9 cellular contexts compared by ENCODE assay signal in genomic region chr1:8560611-8561544, GRCh38.
DNase-seq lines count a peak whose midpoint lies in the region; ATAC-seq and TF ChIP-seq lines count a peak whose summit lies in the region.
"Had no signal": no experiment of that assay in that cellular context is flagged by ENCODE, and none has a peak within 500 bp of the region (broad histone marks: within the 10 kb centered on the region; RNA-seq: fewer than 3 reads in every experiment).

No MANE protein-coding gene starts in this region.

- H3K27me3 ChIP-seq in psoas muscle (ENCODE audit: insufficient read depth in 3 of 3, low read length in 2 of 3), result no peaks in the 10 kb centered on the region

- no peak overlapping the region for H3K27ac ChIP-seq in psoas muscle

- peaks cover 5% of the 10 kb centered on the region for H3K4me1 ChIP-seq in psoas muscle

- no peaks in the 10 kb centered on the region for H3K27me3 Mint-ChIP-seq in activated CD8-positive, alpha-beta T cell treated with anti-CD3 and anti-CD28 coated beads for 36 hours
- H3K27me3 Mint-ChIP-seq: activated naive CD4-positive, alpha-beta T cell treated with anti-CD3 and anti-CD28 coated beads, Interleukin-2, amount 50 U/mL, for 24 hours had no signal

- no peaks in the 10 kb centered on the region for H3K9me3 Mint-ChIP-seq in activated CD8-positive, alpha-beta T cell treated with anti-CD3 and anti-CD28 coated beads for 36 hours
- H3K9me3 Mint-ChIP-seq: activated naive CD4-positive, alpha-beta T cell treated with anti-CD3 and anti-CD28 coated beads, Interleukin-2, amount 50 U/mL, for 24 hours had no signal

- no peak overlapping the region for H3K4me3 ChIP-seq in psoas muscle

- POLR2A ChIA-PET in activated CD8-positive, alpha-beta T cell treated with anti-CD3 and anti-CD28 coated beads for 36 hours (lab: Charles Lee), result interaction anchor here (0.8 kb wide), 1 partner anchor 13 kb away, joined by 3 read pairs; no protein-coding TSS in a partner anchor

- intact Hi-C loops in activated CD8-positive, alpha-beta T cell treated with anti-CD3 and anti-CD28 coated beads for 36 hours (cut with micrococcal nuclease), result loop anchor here (2.0 to 10.0 kb wide), 4 partner anchors 41 to 286 kb away; no protein-coding TSS in a partner anchor
- intact Hi-C loops in head of caudate nucleus (cut with DNase I) (loop anchor here (10.0 kb wide), 2 partner anchors 114 to 164 kb away; no protein-coding TSS in a partner anchor), psoas muscle (cut with DNase I) (loop anchor here (1.0 to 5.0 kb wide), 4 partner anchors 110 to 286 kb away; no protein-coding TSS in a partner anchor)

- H3K4me1 Mint-ChIP-seq in activated CD8-positive, alpha-beta T cell treated with anti-CD3 and anti-CD28 coated beads for 36 hours (ENCODE audit: low read depth), result peaks cover 24% of the 10 kb centered on the region

- TF ChIP-seq CTCF in activated CD8-positive, alpha-beta T cell treated with anti-CD3 and anti-CD28 coated beads for 36 hours (IDR thresholded peaks at IDR 0.05), result peak; percentile 96
- TF ChIP-seq CTCF in psoas muscle (IDR thresholded peaks at IDR 0.05), result peak; percentile 96

- H3K36me3 Mint-ChIP-seq in activated CD8-positive, alpha-beta T cell treated with anti-CD3 and anti-CD28 coated beads for 36 hours (ENCODE audit: low read depth), result peaks cover 8% of the 10 kb centered on the region

- peak; percentile 69 for DNase-seq in DMS 273 (lab: John Stamatoyannopoulos, UW; ENCODE audit: unreplicated experiment)
- DNase-seq in DMS 273 treated with DMSO at 0.1 percent for 48 hours (lab: John Stamatoyannopoulos, UW), result no peak
- DNase-seq in H4 (ENCODE audit: low spot score), result peak; percentile 37
- peak; percentile 62 for DNase-seq in NCI-H345 treated with DMSO at 0.1 percent for 48 hours (lab: John Stamatoyannopoulos, UW; ENCODE audit: unreplicated experiment)
- DNase-seq in activated CD8-positive, alpha-beta T cell treated with anti-CD3 and anti-CD28 coated beads for 36 hours, result peak; percentile 25
- peak in 24 of 42 donors; percentile 14 to 73 (median 46) for DNase-seq in head of caudate nucleus
- DNase-seq in psoas muscle, result no peak
- no peak for DNase-seq in NCI-H187 treated with DMSO at 0.1 percent for 48 hours (lab: John Stamatoyannopoulos, UW)

- no peaks in the 10 kb centered on the region for H3K9me3 ChIP-seq in psoas muscle

- H3K27ac Mint-ChIP-seq in activated CD8-positive, alpha-beta T cell treated with anti-CD3 and anti-CD28 coated beads for 36 hours, result peak overlapping the region; percentile 3
- H3K27ac Mint-ChIP-seq: activated naive CD4-positive, alpha-beta T cell treated with anti-CD3 and anti-CD28 coated beads, Interleukin-2, amount 50 U/mL, for 24 hours had no signal

- peak; percentile 83 for ATAC-seq in activated CD8-positive, alpha-beta T cell treated with anti-CD3 and anti-CD28 coated beads for 36 hours
- ATAC-seq in psoas muscle, result peak; percentile 79 to 88 (median 84)

- peaks cover 0 to 5% of the 10 kb centered on the region in 2 donors for H3K36me3 ChIP-seq in psoas muscle (ENCODE audit: insufficient read depth in 1 of 2, low read depth in 1 of 2)

- no peak overlapping the region for H3K4me3 Mint-ChIP-seq in activated CD8-positive, alpha-beta T cell treated with anti-CD3 and anti-CD28 coated beads for 36 hours
- H3K4me3 Mint-ChIP-seq: activated naive CD4-positive, alpha-beta T cell treated with anti-CD3 and anti-CD28 coated beads, Interleukin-2, amount 50 U/mL, for 24 hours had no signal

- CTCF ChIA-PET in activated CD8-positive, alpha-beta T cell treated with anti-CD3 and anti-CD28 coated beads for 36 hours (lab: Charles Lee), result interaction anchor here (0.6 to 10.0 kb wide), 48 partner anchors 8 to 444 kb away, joined by 3 to 147 read pairs (median 4); no protein-coding TSS in a partner anchor

- WGBS in psoas muscle, 3 donors, result 34 to 46% (median 41%) methylated on average over 2 of the region's 2 CpGs

Comparison
In these comparisons a context has a peak if more than half of its experiments do, and no peak if none do; other contexts are left out.
1. DNase-seq: peak in DMS 273 (single experiment), H4 (single experiment), NCI-H345 treated with DMSO at 0.1 percent for 48 hours (single experiment), activated CD8-positive, alpha-beta T cell treated with anti-CD3 and anti-CD28 coated beads for 36 hours (single experiment) and head of caudate nucleus (24 of 42); none in DMS 273 treated with DMSO at 0.1 percent for 48 hours (single experiment), psoas muscle (0 of 2) and NCI-H187 treated with DMSO at 0.1 percent for 48 hours (single experiment).